In the genomic region with DNA sequence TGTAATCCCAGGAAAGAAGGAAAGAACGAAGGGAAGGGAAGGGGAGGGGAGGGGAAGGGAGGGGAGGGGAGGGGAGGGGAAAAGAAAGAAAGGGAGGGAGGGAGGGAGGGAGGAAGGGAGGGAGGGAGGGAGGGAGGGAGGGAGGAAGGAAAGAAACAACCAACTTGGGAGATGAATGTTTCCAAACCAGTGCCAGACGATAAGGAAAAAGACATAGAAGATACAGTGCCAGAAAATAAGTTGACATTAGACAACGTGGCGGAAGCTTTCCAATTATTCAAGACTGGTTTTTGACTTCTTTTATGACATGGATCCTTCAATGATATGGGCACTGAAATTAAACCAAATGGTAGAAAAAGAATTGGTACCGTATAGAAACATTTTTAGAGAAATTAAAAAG, we compare ENCODE assay signal across 29 cellular contexts.
DNase-seq lines count a peak whose midpoint lies in the region; ATAC-seq, FAIRE-seq and TF ChIP-seq lines count a peak whose summit lies in the region.
"Had no signal": no experiment of that assay in that cellular context is flagged by ENCODE, and none has a peak within 500 bp of the region (broad histone marks: within the 10 kb centered on the region; RNA-seq: fewer than 3 reads in every experiment).

No MANE protein-coding gene starts in this region.

- intact Hi-C loops in HepG2 (cut with micrococcal nuclease; ENCODE audit: unreplicated experiment) = no loop called here
- intact Hi-C loops in right lobe of liver (cut with DNase I) = no loop called here

- TF ChIP-seq RAD21 in HepG2 (CRISPR knock-in tag; IDR thresholded peaks at IDR 0.05) = no peak

- CTCF ChIA-PET in HepG2 (lab: Yijun Ruan, JAX; ENCODE audit: low intra/inter-chr PET ratio, low total read pairs) = no interaction called here

- POLR2A ChIA-PET in HepG2 (lab: Yijun Ruan, JAX) = no interaction called here

- H3K9me3 ChIP-seq in HepG2 (ENCODE audit: low read length) (no peaks in the 10 kb centered on the region), right lobe of liver (no peaks in the 10 kb centered on the region)
- H3K9me3 ChIP-seq: A549; BE2C; BLaER1; BLaER1 treated with 17β-estradiol and CSF1 and Interleukin-3, amounts not matched to agents 10 nM and 100 nM; Caco-2 had no signal

- H3K79me2 ChIP-seq in HepG2 (ENCODE audit: insufficient read depth, low read length) = no peaks in the 10 kb centered on the region

- H3K27ac ChIP-seq in HepG2 (ENCODE audit: extremely low read length, insufficient read depth, low read length) (no peak overlapping the region), right lobe of liver (no peak overlapping the region)
- H3K27ac ChIP-seq: 22Rv1; A549; BLaER1; BLaER1 treated with 17β-estradiol and CSF1 and Interleukin-3, amounts not matched to agents 10 nM and 100 nM; C4-2B had no signal

- TF ChIP-seq CTCF in HepG2 (CRISPR knock-in tag; IDR thresholded peaks at IDR 0.05) = no peak
- no peak for TF ChIP-seq CTCF in right lobe of liver (IDR thresholded peaks at IDR 0.05)

- no peak for FAIRE-seq in HepG2 (lab: Jason Lieb, UNC)
- FAIRE-seq: A204.1, A549, D721Med had no signal

- no peak overlapping the region for H3K4me3 ChIP-seq in HepG2 (replicated peaks in 1 of 3; ENCODE audit: insufficient read depth in 1 of 3, low read depth in 2 of 3, low read length in 3 of 3)
- no peak overlapping the region for H3K4me3 ChIP-seq in right lobe of liver
- H3K4me3 ChIP-seq: A549; BLaER1; BLaER1 treated with 17β-estradiol and CSF1 and Interleukin-3, amounts not matched to agents 10 nM and 100 nM had no signal

- no peak overlapping the region for H3K4me2 ChIP-seq in HepG2 (ENCODE audit: low read depth, low read length)
- H3K4me2 ChIP-seq: A549; BLaER1; BLaER1 treated with 17β-estradiol and CSF1 and Interleukin-3, amounts not matched to agents 10 nM and 100 nM had no signal

- no peak overlapping the region for H3K9ac ChIP-seq in HepG2 (ENCODE audit: insufficient read depth, low read depth, low read length)
- H3K9ac ChIP-seq: BLaER1; BLaER1 treated with 17β-estradiol and CSF1 and Interleukin-3, amounts not matched to agents 10 nM and 100 nM had no signal

- H3K27me3 ChIP-seq in HepG2 (ENCODE audit: control insufficient read depth in 1 of 2, insufficient read depth in 2 of 2, low read length in 2 of 2) (no peaks in the 10 kb centered on the region), right lobe of liver (no peaks in the 10 kb centered on the region)
- H3K27me3 ChIP-seq: BE2C; BLaER1; BLaER1 treated with 17β-estradiol and CSF1 and Interleukin-3, amounts not matched to agents 10 nM and 100 nM had no signal

- in situ Hi-C loops in HepG2 (cut with HindIII; ENCODE audit: extremely low pct_ligation_motif_present, low pct_unique_long_range_greater_than_20kb) = no loop called here

- H3K4me1 ChIP-seq in HepG2 (ENCODE audit: insufficient read depth, low read length) (no peaks in the 10 kb centered on the region), right lobe of liver (no peaks in the 10 kb centered on the region)
- H3K4me1 ChIP-seq: BE2C; BLaER1; BLaER1 treated with 17β-estradiol and CSF1 and Interleukin-3, amounts not matched to agents 10 nM and 100 nM; Caco-2 had no signal

- TF ChIP-seq EP300 in HepG2 (IDR thresholded peaks at IDR 0.05; ENCODE audit: low read depth in 2 of 2, low read length in 2 of 2) (no peak), HepG2 (CRISPR knock-in tag; IDR thresholded peaks at IDR 0.05; ENCODE audit: borderline replicate concordance) (no peak)

- H3K36me3 ChIP-seq in HepG2 (replicated peaks in 1 of 2; ENCODE audit: control insufficient read depth in 1 of 2, insufficient read depth in 2 of 2, low read length in 2 of 2) (no peaks in the 10 kb centered on the region), right lobe of liver (no peaks in the 10 kb centered on the region)
- H3K36me3 ChIP-seq: BE2C; BLaER1; BLaER1 treated with 17β-estradiol and CSF1 and Interleukin-3, amounts not matched to agents 10 nM and 100 nM had no signal

- no peak overlapping the region for H2AFZ ChIP-seq in HepG2 (ENCODE audit: low read length)

- no peak for ATAC-seq in HepG2
- ATAC-seq in right lobe of liver = no peak
- ATAC-seq: A549; CD8-positive, alpha-beta T cell had no signal

- no peaks in the 10 kb centered on the region for H4K20me1 ChIP-seq in HepG2 (ENCODE audit: insufficient read depth, low read length)
- H4K20me1 ChIP-seq: BLaER1; BLaER1 treated with 17β-estradiol and CSF1 and Interleukin-3, amounts not matched to agents 10 nM and 100 nM had no signal

- DNase-seq in HepG2 (ENCODE audit: low spot score) (no peak), right lobe of liver (no peak)
- DNase-seq: 8988T; ACHN; AML-193; BE2C; C1 segment of cervical spinal cord; Caco-2; Calu3; CD4-positive, alpha-beta memory T cell; CD4-positive, alpha-beta T cell; CD4-positive, CD25-positive, alpha-beta regulatory T cell; CD8-positive, alpha-beta memory T cell; CD8-positive, alpha-beta T cell; COR-L47; DMS 273 treated with DMSO at 0.1 percent for 48 hours; DMS153; DMS53; DMS79; DMS79 treated with DMSO at 0.1 percent for 48 hours; DND-41; EL had no signal

- 95% methylated on average over 5 of the region's 5 CpGs for WGBS in HepG2 (ENCODE audit: low lambda C conversion rate)
- 91% methylated on average over 5 of the region's 5 CpGs for WGBS in right lobe of liver (ENCODE audit: insufficient coverage, low coverage, low lambda C conversion rate, missing lambda C conversion rate)

- BruUV-seq in HepG2 (replicated peaks; lab: Mats Ljungman, UMichigan) = no TSS peak

- TF ChIP-seq POLR2A in HepG2 (IDR thresholded peaks at IDR 0.05; ENCODE audit: insufficient read depth in 1 of 2, low read depth in 2 of 2, low read length in 2 of 2) = no peak
- TF ChIP-seq POLR2A in right lobe of liver (IDR thresholded peaks at IDR 0.05) = no peak

TF ChIP-seq in HepG2, 621 proteins besides CTCF, POLR2A, EP300 and RAD21:
- TF ChIP-seq CEBPG (CRISPR knock-in tag; IDR thresholded peaks at IDR 0.05) (no peak), HNRNPK (IDR thresholded peaks at IDR 0.05; ENCODE audit: low read depth, low read length, poor library complexity, severe bottlenecking) (peak; percentile 85), NKX3-1 (CRISPR knock-in tag; IDR thresholded peaks at IDR 0.05) (no peak), ZNF891 (CRISPR knock-in tag; IDR thresholded peaks at IDR 0.05) (no peak), HOXA3 (CRISPR knock-in tag; IDR thresholded peaks at IDR 0.05) (no peak), TAF15 (IDR thresholded peaks at IDR 0.05; ENCODE audit: low read depth, low read length, poor library complexity, severe bottlenecking) (no peak), ZNF282 (IDR thresholded peaks at IDR 0.05; ENCODE audit: partially characterized antibody) (no peak), U2AF2 (IDR thresholded peaks at IDR 0.05; ENCODE audit: low read depth, low read length) (no peak), ZNF605 (CRISPR knock-in tag; IDR thresholded peaks at IDR 0.05) (no peak), SNAPC4 (CRISPR knock-in tag; IDR thresholded peaks at IDR 0.05) (no peak), PCBP2 (optimal IDR thresholded peaks at IDR 0.05; ENCODE audit: low read depth, low read length, poor library complexity, severe bottlenecking) (peak; percentile 60), GABPA (IDR thresholded peaks at IDR 0.05; ENCODE audit: low read depth, low read length) (no peak), GABPA (CRISPR knock-in tag; IDR thresholded peaks at IDR 0.05; ENCODE audit: low read depth) (no peak), ARHGAP35 (CRISPR knock-in tag; IDR thresholded peaks at IDR 0.05; ENCODE audit: borderline replicate concordance) (no peak), KAT8 (CRISPR knock-in tag; IDR thresholded peaks at IDR 0.05) (no peak)
